21 cellular contexts compared by ENCODE assay signal in the genomic region with DNA sequence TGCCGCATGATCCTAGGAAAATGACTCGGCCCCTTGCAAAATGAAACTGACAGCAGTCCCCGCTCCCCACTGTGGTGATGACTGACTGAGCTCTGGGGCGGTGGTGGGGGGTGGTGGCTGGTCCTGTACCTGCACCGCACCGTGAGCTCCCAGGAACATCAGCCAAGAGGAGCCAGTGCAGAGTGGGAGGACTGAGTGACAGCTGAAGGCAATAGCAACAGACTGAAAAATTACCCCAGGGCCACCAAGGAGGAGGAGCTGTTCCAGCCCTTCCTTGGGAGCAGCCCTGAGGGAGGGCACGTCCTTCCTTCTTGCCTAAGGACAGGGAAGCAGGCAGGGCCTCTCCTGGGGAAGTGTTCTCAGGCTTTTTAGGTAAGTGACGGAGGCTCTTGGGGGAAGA. TPM values are rescaled to one million over a fixed set of nuclear protein-coding genes. Genes with fewer than 3 reads are reported as not detected.
"Had no signal": no experiment of that assay in that cellular context is flagged by ENCODE, and none has a peak within 500 bp of the region (broad histone marks: within the 10 kb centered on the region; RNA-seq: fewer than 3 reads in every experiment).

No MANE protein-coding gene starts in this region.

- H3K27me3 ChIP-seq: dorsolateral prefrontal cortex, thyroid gland, uterus had no signal

- ATAC-seq: heart right ventricle; right cardiac atrium; stimulated activated naive CD8-positive, alpha-beta T cell treated with anti-CD3 and anti-CD28 coated beads, Interleukin-15, Interleukin-2, amounts not matched to agents 100 U/mL and 50 U/mL, for 24 hours had no signal

- H3K9me3 Mint-ChIP-seq: naive B cell, type B pancreatic cell had no signal

- H3K27ac Mint-ChIP-seq: naive B cell, type B pancreatic cell had no signal

- H3K4me1 ChIP-seq: heart right ventricle, left ventricle myocardium inferior, thyroid gland, uterus had no signal

- H3K4me3 Mint-ChIP-seq: type B pancreatic cell had no signal

- H3K4me3 ChIP-seq: dorsolateral prefrontal cortex, heart right ventricle, left ventricle myocardium inferior, lung, suprapubic skin, thyroid gland, uterus had no signal

- H3K4me1 Mint-ChIP-seq: naive B cell had no signal

- H3K9me3 ChIP-seq: heart right ventricle, left ventricle myocardium inferior, suprapubic skin, thyroid gland, uterus had no signal

- H3K36me3 Mint-ChIP-seq: naive B cell, type B pancreatic cell had no signal

- H3K36me3 ChIP-seq: heart right ventricle, left ventricle myocardium inferior, suprapubic skin, thyroid gland, uterus had no signal

- DNase-seq: cortex of kidney; effector CD8-positive, alpha-beta T cell; heart right ventricle; hypothalamus; islet precursor cell; left ventricle myocardium inferior; mesenchymal stem cell; naive B cell; right cardiac atrium; small intestine; stimulated activated CD4-positive, alpha-beta T cell treated with anti-CD3 and anti-CD28 coated beads, Interleukin-2, amount 100 ng/mL, for 48 hours; stimulated activated naive CD8-positive, alpha-beta T cell treated with anti-CD3 and anti-CD28 coated beads, Interleukin-15, Interleukin-2, amounts not matched to agents 100 U/mL and 50 U/mL, for 24 hours; thyroid gland; uterus had no signal

- H3K27ac ChIP-seq: dorsolateral prefrontal cortex, heart right ventricle, left ventricle myocardium inferior, suprapubic skin, thyroid gland, uterus had no signal

RNA-seq across cellular contexts. Expression of a gene that starts 2.4 kb away (rescaled TPM):
- total RNA-seq: glomerular endothelial cell, left ventricle myocardium inferior, osteocyte, pulmonary artery endothelial cell, suprapubic skin had no signal
- polyA plus RNA-seq: heart right ventricle had no signal
